ENCODE assay signal across 8 cellular contexts in the genomic region with DNA sequence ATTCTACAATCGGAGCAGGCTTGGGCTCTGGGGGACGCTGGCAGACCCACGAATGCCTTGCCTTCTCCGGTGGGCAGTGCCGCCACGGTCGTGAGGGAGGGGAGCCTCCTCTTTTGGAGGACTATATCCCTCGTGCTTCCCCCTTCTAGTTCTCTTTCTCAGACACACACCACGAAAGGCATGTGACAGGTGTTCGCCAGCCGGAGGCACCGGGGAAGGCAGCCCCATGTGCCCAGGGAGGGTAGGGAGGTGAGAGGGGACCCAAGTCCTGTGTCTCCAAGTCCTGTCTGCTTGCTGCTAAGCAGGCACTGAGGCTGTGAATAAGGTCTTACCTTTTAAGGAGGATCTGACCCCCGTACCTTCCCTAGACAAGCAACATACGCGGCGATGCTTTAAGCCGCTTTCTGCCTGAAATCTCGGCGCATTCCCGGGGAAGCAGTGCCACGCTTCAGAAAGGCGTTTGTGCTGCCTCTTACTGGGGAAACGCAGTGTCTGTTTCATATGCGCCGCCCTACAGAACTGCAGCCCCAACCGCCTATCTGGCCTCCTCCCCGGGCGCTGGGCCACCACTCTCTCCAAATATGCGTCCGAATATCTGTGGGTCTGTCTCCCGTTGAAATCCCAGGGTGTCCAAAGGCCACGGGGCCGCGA. TPM values are rescaled to one million over a fixed set of nuclear protein-coding genes. Genes with fewer than 3 reads are reported as not detected.
DNase-seq lines count a peak whose midpoint lies in the region; ATAC-seq, FAIRE-seq and TF ChIP-seq lines count a peak whose summit lies in the region.

No MANE protein-coding gene starts in this region.

- TF ChIP-seq POLR2A in K562 (conservative IDR thresholded peaks at IDR 0.05) (no peak), gastrocnemius medialis (IDR thresholded peaks at IDR 0.05) (no peak), erythroblast (IDR thresholded peaks at IDR 0.05; ENCODE audit: low read length) (no peak)

- peak; percentile 54 for DNase-seq in ELF-1 (ENCODE audit: low read depth, low spot score)
- DNase-seq in NCI-H2227 treated with DMSO at 0.1 percent for 48 hours (lab: John Stamatoyannopoulos, UW), result peak; percentile 54
- peak in 1 of 4 experiments; percentile 7 for DNase-seq in K562 (ENCODE audit: extremely low read depth in 1 of 4, low spot score in 3 of 4)
- peak; percentile 47 for DNase-seq in iPS-NIHi7 (ENCODE audit: extremely low spot score)
- no peak for DNase-seq in gastrocnemius medialis
- no peak for DNase-seq in AML-193 (lab: John Stamatoyannopoulos, UW)
- no peak for DNase-seq in erythroblast (lab: John Stamatoyannopoulos, UW)

- H3K9me1 ChIP-seq in K562 (ENCODE audit: control insufficient read depth, insufficient read depth, low read length), result no peaks in the 10 kb centered on the region

- 6% methylated on average over 34 of the region's 34 CpGs for WGBS in K562 (ENCODE audit: insufficient coverage, low coverage, missing lambda C conversion rate)

- intact Hi-C loops in K562 (cut with micrococcal nuclease), result no loop called here
- intact Hi-C loops in gastrocnemius medialis (cut with DNase I; ENCODE audit: low total_unique reads), result loop anchor here (5.0 kb wide), 1 partner anchor 183 kb away; no protein-coding TSS in a partner anchor

- CTCF ChIA-PET in K562 (lab: Yijun Ruan, JAX; ENCODE audit: low intra/inter-chr PET ratio), result no interaction called here

- H3K9me3 ChIP-seq in K562 (replicated peaks; ENCODE audit: control insufficient read depth, insufficient read depth, low read depth, low read length), result no peaks in the 10 kb centered on the region
- H3K9me3 ChIP-seq in gastrocnemius medialis, result no peaks in the 10 kb centered on the region

- POLR2A ChIA-PET in K562 (lab: Yijun Ruan, JAX), result no interaction called here

- TF ChIP-seq CTCF in K562 (IDR thresholded peaks at IDR 0.05 in 2 of 3, conservative IDR thresholded peaks at IDR 0.05 in 1 of 3; ENCODE audit: insufficient read depth in 2 of 3, low read depth in 1 of 3, low read length in 3 of 3) (no peak), gastrocnemius medialis (IDR thresholded peaks at IDR 0.05 in 4 of 5, conservative IDR thresholded peaks at IDR 0.05 in 1 of 5) (no peak)

- H4K20me1 ChIP-seq in K562 (replicated peaks; ENCODE audit: control insufficient read depth, insufficient read depth, low read length), result peaks cover 22% of the 10 kb centered on the region

- H3K4me2 ChIP-seq in K562 (ENCODE audit: insufficient read depth, low read length), result no peak overlapping the region

- no peak for ATAC-seq in K562
- no peak for ATAC-seq in gastrocnemius medialis
- no peak for ATAC-seq in HG02759 (IDR thresholded peaks at IDR 0.05; ENCODE audit: unreplicated experiment)

- no peak overlapping the region for H3K27ac ChIP-seq in K562 (ENCODE audit: extremely low read depth, low read depth, low read length)
- no peak overlapping the region for H3K27ac ChIP-seq in gastrocnemius medialis

- no peak overlapping the region for H3K9ac ChIP-seq in K562 (ENCODE audit: insufficient read depth in 1 of 2, low read depth in 2 of 2, low read length in 2 of 2)

- no peaks in the 10 kb centered on the region for H3K79me2 ChIP-seq in K562 (ENCODE audit: control insufficient read depth, insufficient read depth, low read length)

- no peak for TF ChIP-seq RAD21 in K562 (CRISPR knock-in tag; conservative IDR thresholded peaks at IDR 0.05 in 1 of 2, IDR thresholded peaks at IDR 0.05 in 1 of 2)

- no peak for TF ChIP-seq EP300 in K562 (IDR thresholded peaks at IDR 0.05; ENCODE audit: low read length)

- no peak overlapping the region for H2AFZ ChIP-seq in K562 (ENCODE audit: low read depth, low read length)

- H3K4me3 ChIP-seq in K562, result no peak overlapping the region
- H3K4me3 ChIP-seq in gastrocnemius medialis, result peak overlapping the region; percentile 52 to 57 (median 54)

- H3K36me3 ChIP-seq in K562 (ENCODE audit: control insufficient read depth, insufficient read depth, low read length) (no peaks in the 10 kb centered on the region), gastrocnemius medialis (no peaks in the 10 kb centered on the region)

- H3K27me3 ChIP-seq in K562 (ENCODE audit: control insufficient read depth in 2 of 2, insufficient read depth in 2 of 2, low read length in 2 of 2) (peaks cover 55 to 62% of the 10 kb centered on the region in 2 experiments), gastrocnemius medialis (peaks cover 16 to 36% (median 16%) of the 10 kb centered on the region in 3 donors)

- BruUV-seq in K562 (replicated peaks; lab: Mats Ljungman, UMichigan), result no TSS peak

- peaks cover 0 to 8% of the 10 kb centered on the region in 2 experiments; a peak in 1 of 5 replicates for H3K4me1 ChIP-seq in K562 (replicated peaks in 1 of 2; ENCODE audit: control insufficient read depth in 2 of 2, insufficient read depth in 2 of 2, low read length in 2 of 2)
- peaks cover 7 to 25% of the 10 kb centered on the region in 2 donors for H3K4me1 ChIP-seq in gastrocnemius medialis

- peak; percentile 23 for FAIRE-seq in K562 (lab: Jason Lieb, UNC)

- in situ Hi-C loops in K562 (cut with MboI) (loop anchor here (10.0 kb wide), 1 partner anchor 881 kb away; no protein-coding TSS in a partner anchor), gastrocnemius medialis (cut with MboI; ENCODE audit: low sequenced_read_pairs in 4 of 4) (loop anchor here (5.0 to 25.0 kb wide), 6 partner anchors 251 to 888 kb away; no protein-coding TSS in a partner anchor)

TF ChIP-seq in K562, 482 proteins besides CTCF, POLR2A, EP300 and RAD21 (continues in another document):
- TF ChIP-seq RBM39 (optimal IDR thresholded peaks at IDR 0.05; ENCODE audit: low read depth, low read length) (no peak), TRIM24 (IDR thresholded peaks at IDR 0.05) (no peak), JUN (IDR thresholded peaks at IDR 0.05; ENCODE audit: borderline replicate concordance, low read depth, low read length) (no peak), JUN (CRISPR knock-in tag; IDR thresholded peaks at IDR 0.05; ENCODE audit: borderline replicate concordance) (no peak), HNRNPUL1 (IDR thresholded peaks at IDR 0.05; ENCODE audit: low read length) (no peak)
- TF ChIP-seq, protein P1, sequence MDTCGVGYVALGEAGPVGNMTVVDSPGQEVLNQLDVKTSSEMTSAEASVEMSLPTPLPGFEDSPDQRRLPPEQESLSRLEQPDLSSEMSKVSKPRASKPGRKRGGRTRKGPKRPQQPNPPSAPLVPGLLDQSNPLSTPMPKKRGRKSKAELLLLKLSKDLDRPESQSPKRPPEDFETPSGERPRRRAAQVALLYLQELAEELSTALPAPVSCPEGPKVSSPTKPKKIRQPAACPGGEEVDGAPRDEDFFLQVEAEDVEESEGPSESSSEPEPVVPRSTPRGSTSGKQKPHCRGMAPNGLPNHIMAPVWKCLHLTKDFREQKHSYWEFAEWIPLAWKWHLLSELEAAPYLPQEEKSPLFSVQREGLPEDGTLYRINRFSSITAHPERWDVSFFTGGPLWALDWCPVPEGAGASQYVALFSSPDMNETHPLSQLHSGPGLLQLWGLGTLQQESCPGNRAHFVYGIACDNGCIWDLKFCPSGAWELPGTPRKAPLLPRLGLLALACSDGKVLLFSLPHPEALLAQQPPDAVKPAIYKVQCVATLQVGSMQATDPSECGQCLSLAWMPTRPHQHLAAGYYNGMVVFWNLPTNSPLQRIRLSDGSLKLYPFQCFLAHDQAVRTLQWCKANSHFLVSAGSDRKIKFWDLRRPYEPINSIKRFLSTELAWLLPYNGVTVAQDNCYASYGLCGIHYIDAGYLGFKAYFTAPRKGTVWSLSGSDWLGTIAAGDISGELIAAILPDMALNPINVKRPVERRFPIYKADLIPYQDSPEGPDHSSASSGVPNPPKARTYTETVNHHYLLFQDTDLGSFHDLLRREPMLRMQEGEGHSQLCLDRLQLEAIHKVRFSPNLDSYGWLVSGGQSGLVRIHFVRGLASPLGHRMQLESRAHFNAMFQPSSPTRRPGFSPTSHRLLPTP (IDR thresholded peaks at IDR 0.05; ENCODE audit: borderline replicate concordance, extremely low read depth, insufficient read length), result no peak
- TF ChIP-seq, protein P2, sequence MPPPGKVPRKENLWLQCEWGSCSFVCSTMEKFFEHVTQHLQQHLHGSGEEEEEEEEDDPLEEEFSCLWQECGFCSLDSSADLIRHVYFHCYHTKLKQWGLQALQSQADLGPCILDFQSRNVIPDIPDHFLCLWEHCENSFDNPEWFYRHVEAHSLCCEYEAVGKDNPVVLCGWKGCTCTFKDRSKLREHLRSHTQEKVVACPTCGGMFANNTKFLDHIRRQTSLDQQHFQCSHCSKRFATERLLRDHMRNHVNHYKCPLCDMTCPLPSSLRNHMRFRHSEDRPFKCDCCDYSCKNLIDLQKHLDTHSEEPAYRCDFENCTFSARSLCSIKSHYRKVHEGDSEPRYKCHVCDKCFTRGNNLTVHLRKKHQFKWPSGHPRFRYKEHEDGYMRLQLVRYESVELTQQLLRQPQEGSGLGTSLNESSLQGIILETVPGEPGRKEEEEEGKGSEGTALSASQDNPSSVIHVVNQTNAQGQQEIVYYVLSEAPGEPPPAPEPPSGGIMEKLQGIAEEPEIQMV (tag; conservative IDR thresholded peaks at IDR 0.05; ENCODE audit: low read depth), result no peak

RNA-seq across cellular contexts. Expression of a gene that starts 0.8 kb away (rescaled TPM):
- 0.09 and 0.14 TPM in 2 replicates for total RNA-seq in K562 (2011; cell fraction: chromatin; rRNA removed; ENCODE audit: low replicate concordance)
- not detected in 2 replicates for total RNA-seq in K562 (2011; cell fraction: nucleolus; rRNA removed)
- total RNA-seq in K562 (2011; cell fraction: nucleoplasm; rRNA removed), result not detected in 2 replicates
- total RNA-seq in K562 (2014; rRNA removed), result under 0.01 TPM in 1 of 2 replicates, not detected in the other
- total RNA-seq in K562 (2014; rRNA removed; fragmentation: Illumina TruSeq; extraction: Trizol), result not detected in 2 replicates
- total RNA-seq in K562 (2015; rRNA removed; fragmentation: Illumina TruSeq; extraction: Trizol), result not detected in 2 replicates
- total RNA-seq in K562 (2021), result 0.04 and 0.09 TPM in 2 replicates
- not detected in 2 replicates for polyA plus RNA-seq in K562 (2011; rRNA removed)
- polyA plus RNA-seq in K562 (2011; cell fraction: cytosol; rRNA removed), result 0.09 TPM in 1 of 2 replicates, not detected in the other
- not detected in 2 replicates for polyA plus RNA-seq in K562 (2011; cell fraction: nucleus; rRNA removed)
- polyA plus RNA-seq in K562 (2012), result 0.10 TPM in 1 of 2 replicates, not detected in the other
- not detected in 2 replicates for polyA plus RNA-seq in K562 (2014; fragmentation: Illumina TruSeq; extraction: Trizol)
- not detected for polyA plus RNA-seq in K562 (2014; fragmentation: Nextera tagmentation; extraction: Ambion mirVana)
- not detected in 2 replicates for polyA plus RNA-seq in K562 (2014; rRNA removed)
- polyA minus RNA-seq in K562 (2011; rRNA and poly(A)+ RNA removed), result 0.03 TPM in 1 of 2 replicates, not detected in the other
- polyA minus RNA-seq in K562 (2011; cell fraction: cytosol; rRNA and poly(A)+ RNA removed), result not detected in 2 replicates
- polyA minus RNA-seq in K562 (2011; cell fraction: nucleus; rRNA and poly(A)+ RNA removed), result 0.22 TPM in 1 of 2 replicates, not detected in the other
- under 1 TPM; 0.31 to 0.66 (median 0.43) TPM for total RNA-seq in gastrocnemius medialis

Comparison
In these comparisons a context has a peak if more than half of its experiments do, and no peak if none do; other contexts are left out.
1. DNase-seq: peak in ELF-1 (single experiment), NCI-H2227 treated with DMSO at 0.1 percent for 48 hours (single experiment) and iPS-NIHi7 (single experiment); none in gastrocnemius medialis (0 of 2), AML-193 (0 of 2) and erythroblast (0 of 2).